In the genomic region with DNA sequence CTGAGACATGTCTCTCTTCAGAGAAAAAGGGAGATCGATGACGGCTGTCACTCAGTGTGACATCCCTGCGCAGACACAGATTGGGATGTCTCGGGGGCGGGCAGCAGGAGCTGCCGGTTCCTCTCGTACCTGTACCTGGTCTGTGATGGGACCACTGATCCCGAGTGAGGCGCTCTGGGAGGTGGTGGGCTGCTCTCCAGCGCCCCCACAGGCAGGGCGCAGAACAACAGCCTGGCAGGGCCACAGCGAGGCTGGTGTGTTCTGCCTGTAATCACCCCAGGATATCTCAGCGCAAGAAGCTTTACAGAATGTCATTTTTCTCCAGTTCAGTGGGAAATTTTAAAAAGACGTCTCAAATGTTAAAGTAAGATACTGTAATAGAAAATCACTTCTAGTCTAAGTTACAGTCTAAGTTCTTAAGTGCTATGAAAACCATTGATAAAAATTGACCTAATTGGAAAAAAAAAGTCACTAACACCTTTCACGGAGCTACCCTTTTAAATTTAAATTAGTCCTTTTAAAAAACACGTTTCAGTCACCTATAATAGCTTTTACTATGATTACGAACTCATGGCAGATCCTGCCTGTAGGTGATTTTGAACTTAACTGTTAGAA, we compare ENCODE assay signal across 9 cellular contexts.
DNase-seq lines count a peak whose midpoint lies in the region; ATAC-seq, FAIRE-seq and TF ChIP-seq lines count a peak whose summit lies in the region.
"Had no signal": no experiment of that assay in that cellular context is flagged by ENCODE, and none has a peak within 500 bp of the region (broad histone marks: within the 10 kb centered on the region; RNA-seq: fewer than 3 reads in every experiment).

No MANE protein-coding gene starts in this region.

- no peak overlapping the region for H2AFZ ChIP-seq in mammary epithelial cell (ENCODE audit: low read depth, low read length)

- no peak overlapping the region for H3K27ac ChIP-seq in mammary epithelial cell (ENCODE audit: insufficient read depth, low read depth, low read length)

- H3K9me3 Mint-ChIP-seq in T-helper 2 cell treated with Interferon-gamma antibody and Interleukin-4, amounts not matched to agents 5 μg/mL and 100 μg/mL, for 36 hours: peaks cover 11% of the 10 kb centered on the region

- no peak overlapping the region for H3K4me2 ChIP-seq in mammary epithelial cell (ENCODE audit: insufficient read depth, low read depth, low read length)

- no peaks in the 10 kb centered on the region for H3K27me3 Mint-ChIP-seq in T-helper 2 cell treated with Interferon-gamma antibody and Interleukin-4, amounts not matched to agents 5 μg/mL and 100 μg/mL, for 36 hours (ENCODE audit: low read depth)

- POLR2A ChIA-PET in GM10248 (lab: Yijun Ruan, JAX): no interaction called here

- H3K27me3 ChIP-seq in mammary epithelial cell (ENCODE audit: insufficient read depth, low read length): no peaks in the 10 kb centered on the region

- no peak overlapping the region for H3K4me3 Mint-ChIP-seq in T-helper 2 cell treated with Interferon-gamma antibody and Interleukin-4, amounts not matched to agents 5 μg/mL and 100 μg/mL, for 36 hours
- H3K4me3 Mint-ChIP-seq: T-helper 1 cell treated with Interleukin-12 subunit alpha and Interleukin-12 subunit beta and Interleukin-4 antibody, amounts not matched to agents 30 μg/mL and 1 μg/mL, for 36 hours had no signal

- H3K4me3 ChIP-seq in mammary epithelial cell (replicated peaks in 1 of 3; ENCODE audit: insufficient read depth in 1 of 3, low read depth in 2 of 3, low read length in 3 of 3): no peak overlapping the region

- FAIRE-seq in urothelium cell line (lab: Jason Lieb, UNC): no peak

- no TSS peak for BruUV-seq in mammary epithelial cell (replicated peaks; lab: Mats Ljungman, UMichigan)

- no peak overlapping the region for H3K27ac Mint-ChIP-seq in T-helper 2 cell treated with Interferon-gamma antibody and Interleukin-4, amounts not matched to agents 5 μg/mL and 100 μg/mL, for 36 hours
- H3K27ac Mint-ChIP-seq: T-helper 1 cell treated with Interleukin-12 subunit alpha and Interleukin-12 subunit beta and Interleukin-4 antibody, amounts not matched to agents 30 μg/mL and 1 μg/mL, for 36 hours had no signal

- dilution Hi-C loops in mammary epithelial cell (cut with HindIII; ENCODE audit: low sequenced_read_pairs): no loop called here

- H3K4me1 Mint-ChIP-seq in T-helper 2 cell treated with Interferon-gamma antibody and Interleukin-4, amounts not matched to agents 5 μg/mL and 100 μg/mL, for 36 hours (ENCODE audit: low read depth): peaks cover 2% of the 10 kb centered on the region

- in situ Hi-C loops in mammary epithelial cell (cut with MboI; ENCODE audit: low sequenced_read_pairs in 2 of 2): no loop called here

- H3K4me1 ChIP-seq in mammary epithelial cell (ENCODE audit: insufficient read depth, low read length): no peaks in the 10 kb centered on the region

- no peak overlapping the region for H3K9ac ChIP-seq in mammary epithelial cell (ENCODE audit: insufficient read depth, low read length)

- H3K79me2 ChIP-seq in mammary epithelial cell (ENCODE audit: insufficient read depth, low read length): no peaks in the 10 kb centered on the region

- TF ChIP-seq CTCF in GM10248 (IDR thresholded peaks at IDR 0.05; ENCODE audit: control extremely low read depth, extremely low read depth, low read depth, missing control alignments) (peak; percentile 79), mammary epithelial cell (conservative IDR thresholded peaks at IDR 0.05 in 1 of 2, IDR thresholded peaks at IDR 0.05 in 1 of 2; ENCODE audit: extremely low read depth in 1 of 2, insufficient read depth in 1 of 2, low read depth in 1 of 2, low read length in 2 of 2) (peak; percentile 41 to 46)

- intact Hi-C loops in mammary epithelial cell (cut with micrococcal nuclease): no loop called here

- CTCF ChIA-PET in GM10248 (lab: Yijun Ruan, JAX): interaction anchor here (0.8 to 1.3 kb wide), 5 partner anchors 9 to 171 kb away, joined by 3 to 5 read pairs (median 3); no protein-coding TSS in a partner anchor
- CTCF ChIA-PET in mammary epithelial cell (lab: Charles Lee; ENCODE audit: low non-redundant PET): no interaction called here

- 29% methylated on average over 10 of the region's 17 CpGs for WGBS in mammary epithelial cell (ENCODE audit: low coverage, missing lambda C conversion rate)

- no peaks in the 10 kb centered on the region for H4K20me1 ChIP-seq in mammary epithelial cell (ENCODE audit: insufficient read depth, low read length)

- ATAC-seq in HG02852 (IDR thresholded peaks at IDR 0.05; ENCODE audit: unreplicated experiment): peak; percentile 83

- H3K36me3 ChIP-seq in mammary epithelial cell (ENCODE audit: insufficient read depth, low read length): no peaks in the 10 kb centered on the region

- DNase-seq in GM10248 (ENCODE audit: extremely low spot score) (peak; percentile 39), mammary epithelial cell (peak; percentile 1), medulla oblongata (ENCODE audit: extremely low spot score) (peak; percentile 4), urothelium cell line (ENCODE audit: low spot score) (peak; percentile 62), H4 (ENCODE audit: low spot score) (no peak), cortex of kidney (lab: John Stamatoyannopoulos, UW) (no peak)
- DNase-seq in T-helper 2 cell treated with Interferon-gamma antibody and Interleukin-4, amounts not matched to agents 5 μg/mL and 100 μg/mL, for 36 hours (ENCODE audit: low spot score): peak; percentile 27

- H3K9me3 ChIP-seq in mammary epithelial cell (replicated peaks; ENCODE audit: insufficient read depth, low read length): peaks cover 24% of the 10 kb centered on the region

- H3K36me3 Mint-ChIP-seq in T-helper 2 cell treated with Interferon-gamma antibody and Interleukin-4, amounts not matched to agents 5 μg/mL and 100 μg/mL, for 36 hours (ENCODE audit: low read depth): no peaks in the 10 kb centered on the region

Comparison
In these comparisons a context has a peak if more than half of its experiments do, and no peak if none do; other contexts are left out.
1. DNase-seq: peak in GM10248 (single experiment), T-helper 2 cell treated with Interferon-gamma antibody and Interleukin-4, amounts not matched to agents 5 μg/mL and 100 μg/mL, for 36 hours (single experiment), mammary epithelial cell (single experiment), medulla oblongata (single experiment) and urothelium cell line (single experiment); none in H4 (single experiment) and cortex of kidney (single experiment).